35 cellular contexts compared by ENCODE assay signal in the genomic region with DNA sequence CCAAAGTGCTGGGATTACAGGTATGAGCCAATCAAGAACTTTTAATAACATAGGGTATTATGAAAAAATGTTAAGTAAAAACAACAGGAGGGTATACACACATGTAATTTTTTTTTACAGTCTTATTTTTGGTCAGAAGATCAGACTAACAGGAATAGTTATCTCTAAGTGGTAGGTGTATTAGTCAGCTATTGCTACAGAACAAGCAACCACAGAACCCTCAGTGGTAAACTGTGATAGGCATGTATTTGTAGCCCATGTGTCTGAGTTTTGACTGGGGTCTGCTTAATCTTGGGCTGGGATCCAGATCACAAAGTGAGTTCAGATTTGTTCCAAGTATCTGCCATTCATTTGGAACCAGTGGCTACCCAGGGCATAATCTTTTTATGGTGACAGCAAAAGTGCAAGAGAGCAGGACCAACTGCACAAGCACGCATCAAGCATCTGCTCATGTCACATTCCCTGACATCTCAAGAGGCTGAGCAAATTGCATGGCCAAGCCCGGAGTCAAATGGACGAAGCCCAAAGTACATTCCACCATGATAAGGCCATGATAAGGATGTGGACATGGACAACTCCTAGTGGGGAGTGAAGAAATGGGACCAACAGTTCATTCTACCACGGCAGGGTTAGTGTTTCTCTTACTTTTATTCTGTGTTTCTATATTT. TPM values are rescaled to one million over a fixed set of nuclear protein-coding genes. Genes with fewer than 3 reads are reported as not detected.
"Had no signal": no experiment of that assay in that cellular context is flagged by ENCODE, and none has a peak within 500 bp of the region (broad histone marks: within the 10 kb centered on the region; RNA-seq: fewer than 3 reads in every experiment).

No MANE protein-coding gene starts in this region.

- H3K4me3 ChIP-seq: MG63, Peyer's patch had no signal

- DNase-seq: activated B cell treated with CpG ODN at 0.5 μM for 24 hours; activated CD4-positive, alpha-beta memory T cell treated with anti-CD3 and anti-CD28 coated beads for 36 hours; activated CD4-positive, alpha-beta T cell treated with anti-CD3 and anti-CD28 coated beads for 4 hours; activated CD4-positive, alpha-beta T cell treated with anti-CD3 and anti-CD28 coated beads, Interleukin-2, amount 50 U/mL, for 1 hour; activated CD4-positive, CD25-positive, alpha-beta regulatory T cell treated with anti-CD3 and anti-CD28 coated beads, Interleukin-2, amount 50 U/mL, for 72 hours; activated CD8-positive, alpha-beta memory T cell treated with anti-CD3 and anti-CD28 coated beads, Interleukin-2, amount 50 U/mL, for 4 hours; activated effector memory CD4-positive, alpha-beta T cell treated with anti-CD3 and anti-CD28 coated beads, Interleukin-2, amount 50 U/mL, for 16 hours; activated naive CD4-positive, alpha-beta T cell; activated naive CD4-positive, alpha-beta T cell treated with anti-CD3 and anti-CD28 coated beads, Interleukin-2, amount 50 U/mL, for 16 hours; activated naive CD8-positive, alpha-beta T cell treated with anti-CD3 and anti-CD28 coated beads for 36 hours; activated T-cell treated with anti-CD3 and anti-CD28 coated beads for 4 hours; activated T-cell treated with anti-CD3 and anti-CD28 coated beads, Interleukin-2, amount 50 U/mL, for 48 hours; amniotic stem cell; aorta; brain microvascular endothelial cell; Kasumi-1; KG1; MG63; NCI-H1092; NCI-H1436 treated with DMSO at 0.1 percent for 48 hours; NCI-H1694 treated with DMSO at 0.1 percent for 48 hours; NCI-H2029; NCI-H345; NCI-H524 treated with DMSO at 0.1 percent for 48 hours; NK-92 treated with Interleukin-12 subunit alpha and Interleukin-12 subunit beta, amount 100 ng/mL, for 24 hours; PC-3; Peyer's patch; RPMI8226; SIG-M5; T-cell; T-helper 9 cell had no signal

- H3K27ac Mint-ChIP-seq: activated B cell treated with CpG ODN at 0.5 μM for 24 hours; activated CD4-positive, alpha-beta memory T cell treated with anti-CD3 and anti-CD28 coated beads for 36 hours; activated naive CD8-positive, alpha-beta T cell treated with anti-CD3 and anti-CD28 coated beads for 36 hours; activated T-helper 17 cell treated with anti-CD3 and anti-CD28 coated beads, Interleukin-2, amount 50 U/mL, for 72 hours; T-cell had no signal

- H3K9me3 Mint-ChIP-seq: activated B cell treated with CpG ODN at 0.5 μM for 24 hours; activated CD4-positive, alpha-beta memory T cell treated with anti-CD3 and anti-CD28 coated beads for 36 hours; activated naive CD8-positive, alpha-beta T cell treated with anti-CD3 and anti-CD28 coated beads for 36 hours; activated T-helper 17 cell treated with anti-CD3 and anti-CD28 coated beads, Interleukin-2, amount 50 U/mL, for 72 hours; T-cell had no signal

- ATAC-seq: activated T-helper 17 cell treated with anti-CD3 and anti-CD28 coated beads, Interleukin-2, amount 50 U/mL, for 72 hours; PC-3; SK-N-SH treated with all-trans-retinoic acid at 6 μM for 48 hours; T-cell had no signal

- H3K36me3 Mint-ChIP-seq: activated CD4-positive, alpha-beta memory T cell treated with anti-CD3 and anti-CD28 coated beads for 36 hours; activated naive CD8-positive, alpha-beta T cell treated with anti-CD3 and anti-CD28 coated beads for 36 hours; T-cell had no signal

- H3K4me3 Mint-ChIP-seq: activated B cell treated with CpG ODN at 0.5 μM for 24 hours; activated CD4-positive, alpha-beta memory T cell treated with anti-CD3 and anti-CD28 coated beads for 36 hours; activated naive CD8-positive, alpha-beta T cell treated with anti-CD3 and anti-CD28 coated beads for 36 hours; activated T-helper 17 cell treated with anti-CD3 and anti-CD28 coated beads, Interleukin-2, amount 50 U/mL, for 72 hours; T-cell had no signal

- H3K36me3 ChIP-seq: brain microvascular endothelial cell, MG63, Peyer's patch had no signal

- H3K27ac ChIP-seq: brain microvascular endothelial cell, Peyer's patch had no signal

- H3K27me3 ChIP-seq: brain microvascular endothelial cell, MG63, Peyer's patch had no signal

- H3K9me3 ChIP-seq: MG63, Peyer's patch had no signal

- H3K4me1 ChIP-seq: Peyer's patch had no signal

- H3K27me3 Mint-ChIP-seq: activated CD4-positive, alpha-beta memory T cell treated with anti-CD3 and anti-CD28 coated beads for 36 hours had no signal

RNA-seq across cellular contexts. Expression of a gene that starts 3.0 kb away (rescaled TPM):
- total RNA-seq: activated B cell treated with CpG ODN at 0.5 μM for 24 hours; activated naive CD8-positive, alpha-beta T cell treated with anti-CD3 and anti-CD28 coated beads for 36 hours; NCI-H460; PC-3; SK-MEL-5 had no signal
- polyA plus RNA-seq: aorta had no signal
